31 cellular contexts compared by ENCODE assay signal in the genomic region with DNA sequence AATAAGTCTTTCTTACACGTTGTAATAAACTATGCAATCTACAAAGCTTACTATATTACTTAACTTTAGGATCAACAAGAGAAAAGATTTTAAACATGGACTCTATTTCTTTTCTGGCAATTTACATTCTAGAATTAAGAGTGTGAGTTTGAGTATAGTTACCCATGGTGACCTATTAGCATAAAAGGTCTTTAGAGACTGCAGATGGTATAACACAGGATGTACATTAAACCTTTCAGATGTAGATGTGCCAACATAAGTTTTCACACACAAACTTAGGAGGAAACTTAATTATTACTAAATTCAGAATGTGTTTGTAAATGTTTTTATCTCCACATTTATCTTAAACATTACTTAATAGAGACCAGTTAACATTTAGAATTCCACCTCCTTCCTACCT. TPM values are rescaled to one million over a fixed set of nuclear protein-coding genes. Genes with fewer than 3 reads are reported as not detected.
"Had no signal": no experiment of that assay in that cellular context is flagged by ENCODE, and none has a peak within 500 bp of the region (broad histone marks: within the 10 kb centered on the region; RNA-seq: fewer than 3 reads in every experiment).

No MANE protein-coding gene starts in this region.

- H3K4me3 Mint-ChIP-seq: activated CD4-positive, alpha-beta memory T cell treated with anti-CD3 and anti-CD28 coated beads, Interleukin-2, amount 10 ng/mL, durations not matched to agents 7 days and 5 days; activated CD4-positive, alpha-beta T cell treated with anti-CD3 and anti-CD28 coated beads, Interleukin-2, amount 10 ng/mL, durations not matched to agents 7 days and 5 days; activated naive CD4-positive, alpha-beta T cell treated with anti-CD3 and anti-CD28 coated beads, Interleukin-2, amount 10 ng/mL, durations not matched to agents 7 days and 5 days; activated naive CD8-positive, alpha-beta T cell treated with anti-CD3 and anti-CD28 coated beads, Interleukin-2, amount 10 ng/mL, durations not matched to agents 7 days and 5 days; activated T-helper 1 cell treated with anti-CD3 and anti-CD28 coated beads, Interleukin-12 subunit alpha, Interleukin-12 subunit beta, Interleukin-2, Interleukin-4 antibody, amounts not matched to agents 30 ng/mL and 10 ng/mL and 1 ng/mL, durations not matched to agents 14 hours and 24 hours and 36 hours; brain had no signal

- H3K36me3 Mint-ChIP-seq: activated naive CD4-positive, alpha-beta T cell treated with anti-CD3 and anti-CD28 coated beads, Interleukin-2, amount 10 ng/mL, durations not matched to agents 7 days and 5 days; activated naive CD4-positive, alpha-beta T cell treated with anti-CD3 and anti-CD28 coated beads, Interleukin-2, amount 50 U/mL, for 72 hours; activated naive CD8-positive, alpha-beta T cell treated with anti-CD3 and anti-CD28 coated beads, Interleukin-2, amount 10 ng/mL, durations not matched to agents 7 days and 5 days; brain had no signal

- H3K27me3 Mint-ChIP-seq: activated CD4-positive, alpha-beta memory T cell treated with anti-CD3 and anti-CD28 coated beads, Interleukin-2, amount 10 ng/mL, durations not matched to agents 7 days and 5 days; activated CD4-positive, alpha-beta T cell treated with anti-CD3 and anti-CD28 coated beads, Interleukin-2, amount 10 ng/mL, durations not matched to agents 7 days and 5 days; activated naive CD4-positive, alpha-beta T cell treated with anti-CD3 and anti-CD28 coated beads, Interleukin-2, amount 10 ng/mL, durations not matched to agents 7 days and 5 days; brain had no signal

- H3K9me3 ChIP-seq: ascending aorta, breast epithelium, colonic mucosa, esophagus squamous epithelium, gastroesophageal sphincter, heart right ventricle had no signal

- H3K4me1 Mint-ChIP-seq: activated CD4-positive, alpha-beta memory T cell treated with anti-CD3 and anti-CD28 coated beads, Interleukin-2, amount 10 ng/mL, durations not matched to agents 7 days and 5 days; activated CD4-positive, alpha-beta T cell treated with anti-CD3 and anti-CD28 coated beads, Interleukin-2, amount 10 ng/mL, durations not matched to agents 7 days and 5 days; activated naive CD4-positive, alpha-beta T cell treated with anti-CD3 and anti-CD28 coated beads, Interleukin-2, amount 10 ng/mL, durations not matched to agents 7 days and 5 days; activated naive CD8-positive, alpha-beta T cell treated with anti-CD3 and anti-CD28 coated beads, Interleukin-2, amount 10 ng/mL, durations not matched to agents 7 days and 5 days; brain had no signal

- ATAC-seq: activated naive CD4-positive, alpha-beta T cell treated with anti-CD3 and anti-CD28 coated beads, Interleukin-2, amount 50 U/mL, for 72 hours; gastroesophageal sphincter; heart right ventricle had no signal

- H3K9me3 Mint-ChIP-seq: activated CD4-positive, alpha-beta memory T cell treated with anti-CD3 and anti-CD28 coated beads, Interleukin-2, amount 10 ng/mL, durations not matched to agents 7 days and 5 days; activated CD4-positive, alpha-beta T cell treated with anti-CD3 and anti-CD28 coated beads, Interleukin-2, amount 10 ng/mL, durations not matched to agents 7 days and 5 days; activated naive CD4-positive, alpha-beta T cell treated with anti-CD3 and anti-CD28 coated beads, Interleukin-2, amount 10 ng/mL, durations not matched to agents 7 days and 5 days; activated T-helper 1 cell treated with anti-CD3 and anti-CD28 coated beads, Interleukin-12 subunit alpha, Interleukin-12 subunit beta, Interleukin-2, Interleukin-4 antibody, amounts not matched to agents 30 ng/mL and 10 ng/mL and 1 ng/mL, durations not matched to agents 14 hours and 24 hours and 36 hours; activated T-helper 2 cell treated with anti-CD3 and anti-CD28 coated beads, Interferon-gamma antibody, Interleukin-2, Interleukin-4, amounts not matched to agents 10 μg/mL and 5 μg/mL and 100 μg/mL, durations not matched to agents 14 hours and 24 hours and 36 hours; brain had no signal

- H3K27ac Mint-ChIP-seq: activated CD4-positive, alpha-beta memory T cell treated with anti-CD3 and anti-CD28 coated beads, Interleukin-2, amount 10 ng/mL, durations not matched to agents 7 days and 5 days; activated CD4-positive, alpha-beta T cell treated with anti-CD3 and anti-CD28 coated beads, Interleukin-2, amount 10 ng/mL, durations not matched to agents 7 days and 5 days; activated naive CD4-positive, alpha-beta T cell treated with anti-CD3 and anti-CD28 coated beads, Interleukin-2, amount 10 ng/mL, durations not matched to agents 7 days and 5 days; activated naive CD4-positive, alpha-beta T cell treated with anti-CD3 and anti-CD28 coated beads, Interleukin-2, amount 50 U/mL, for 72 hours; activated naive CD8-positive, alpha-beta T cell treated with anti-CD3 and anti-CD28 coated beads, Interleukin-2, amount 10 ng/mL, durations not matched to agents 7 days and 5 days; activated T-helper 1 cell treated with anti-CD3 and anti-CD28 coated beads, Interleukin-12 subunit alpha, Interleukin-12 subunit beta, Interleukin-2, Interleukin-4 antibody, amounts not matched to agents 30 ng/mL and 10 ng/mL and 1 ng/mL, durations not matched to agents 14 hours and 24 hours and 36 hours; activated T-helper 2 cell treated with anti-CD3 and anti-CD28 coated beads, Interferon-gamma antibody, Interleukin-2, Interleukin-4, amounts not matched to agents 10 μg/mL and 5 μg/mL and 100 μg/mL, durations not matched to agents 14 hours and 24 hours and 36 hours; brain had no signal

- DNase-seq: activated CD4-positive, alpha-beta memory T cell treated with anti-CD3 and anti-CD28 coated beads, Interleukin-2, amount 10 ng/mL, durations not matched to agents 7 days and 5 days; activated CD4-positive, alpha-beta T cell treated with anti-CD3 and anti-CD28 coated beads for 1 hour; activated CD4-positive, alpha-beta T cell treated with anti-CD3 and anti-CD28 coated beads for 4 hours; activated CD4-positive, alpha-beta T cell treated with anti-CD3 and anti-CD28 coated beads, Interleukin-2, amount 10 ng/mL, durations not matched to agents 7 days and 5 days; activated CD4-positive, alpha-beta T cell treated with anti-CD3 and anti-CD28 coated beads, Interleukin-2, amount 50 U/mL, for 4 hours; activated CD4-positive, CD25-positive, alpha-beta regulatory T cell; activated effector memory CD4-positive, alpha-beta T cell treated with anti-CD3 and anti-CD28 coated beads, Interleukin-2, amount 50 U/mL, for 16 hours; activated naive CD4-positive, alpha-beta T cell treated with anti-CD3 and anti-CD28 coated beads, Interleukin-2, amount 10 ng/mL, durations not matched to agents 7 days and 5 days; activated naive CD8-positive, alpha-beta T cell treated with anti-CD3 and anti-CD28 coated beads, Interleukin-2, amount 10 ng/mL, durations not matched to agents 7 days and 5 days; activated T-cell treated with anti-CD3 and anti-CD28 coated beads, Interleukin-2, amount 50 U/mL, for 1 hour; activated T-cell treated with anti-CD3 and anti-CD28 coated beads, Interleukin-2, amount 50 U/mL, for 48 hours; central memory CD4-positive, alpha-beta T cell; cerebellar nuclear complex; colonic mucosa; effector CD8-positive, alpha-beta T cell; esophagus squamous epithelium; foreskin melanocyte; heart right ventricle; T-helper 2 cell had no signal

- FAIRE-seq: endometrium, endothelial cell of umbilical vein had no signal

- H3K27ac ChIP-seq: ascending aorta, breast epithelium, cardiac muscle cell, colonic mucosa, epithelial cell of prostate, esophagus squamous epithelium, gastroesophageal sphincter, heart right ventricle, hepatocyte had no signal

- H3K27me3 ChIP-seq: ascending aorta, breast epithelium, cardiac muscle cell, colonic mucosa, esophagus squamous epithelium, gastroesophageal sphincter, heart right ventricle, hepatocyte had no signal

RNA-seq across cellular contexts. Expression of a gene that starts 54.1 kb away (rescaled TPM):
- total RNA-seq: activated CD4-positive, alpha-beta memory T cell treated with anti-CD3 and anti-CD28 coated beads, Interleukin-2, amount 10 ng/mL, durations not matched to agents 7 days and 5 days; activated CD4-positive, alpha-beta T cell treated with anti-CD3 and anti-CD28 coated beads, Interleukin-2, amount 10 ng/mL, durations not matched to agents 7 days and 5 days; activated naive CD4-positive, alpha-beta T cell treated with anti-CD3 and anti-CD28 coated beads, Interleukin-2, amount 50 U/mL, for 72 hours; activated naive CD8-positive, alpha-beta T cell treated with anti-CD3 and anti-CD28 coated beads, Interleukin-2, amount 10 ng/mL, durations not matched to agents 7 days and 5 days; activated T-helper 1 cell treated with anti-CD3 and anti-CD28 coated beads, Interleukin-12 subunit alpha, Interleukin-12 subunit beta, Interleukin-2, Interleukin-4 antibody, amounts not matched to agents 30 ng/mL and 10 ng/mL and 1 ng/mL, durations not matched to agents 14 hours and 24 hours and 36 hours; activated T-helper 2 cell treated with anti-CD3 and anti-CD28 coated beads, Interferon-gamma antibody, Interleukin-2, Interleukin-4, amounts not matched to agents 10 μg/mL and 5 μg/mL and 100 μg/mL, durations not matched to agents 14 hours and 24 hours and 36 hours; endothelial cell of umbilical vein had no signal
